In the genomic region with DNA sequence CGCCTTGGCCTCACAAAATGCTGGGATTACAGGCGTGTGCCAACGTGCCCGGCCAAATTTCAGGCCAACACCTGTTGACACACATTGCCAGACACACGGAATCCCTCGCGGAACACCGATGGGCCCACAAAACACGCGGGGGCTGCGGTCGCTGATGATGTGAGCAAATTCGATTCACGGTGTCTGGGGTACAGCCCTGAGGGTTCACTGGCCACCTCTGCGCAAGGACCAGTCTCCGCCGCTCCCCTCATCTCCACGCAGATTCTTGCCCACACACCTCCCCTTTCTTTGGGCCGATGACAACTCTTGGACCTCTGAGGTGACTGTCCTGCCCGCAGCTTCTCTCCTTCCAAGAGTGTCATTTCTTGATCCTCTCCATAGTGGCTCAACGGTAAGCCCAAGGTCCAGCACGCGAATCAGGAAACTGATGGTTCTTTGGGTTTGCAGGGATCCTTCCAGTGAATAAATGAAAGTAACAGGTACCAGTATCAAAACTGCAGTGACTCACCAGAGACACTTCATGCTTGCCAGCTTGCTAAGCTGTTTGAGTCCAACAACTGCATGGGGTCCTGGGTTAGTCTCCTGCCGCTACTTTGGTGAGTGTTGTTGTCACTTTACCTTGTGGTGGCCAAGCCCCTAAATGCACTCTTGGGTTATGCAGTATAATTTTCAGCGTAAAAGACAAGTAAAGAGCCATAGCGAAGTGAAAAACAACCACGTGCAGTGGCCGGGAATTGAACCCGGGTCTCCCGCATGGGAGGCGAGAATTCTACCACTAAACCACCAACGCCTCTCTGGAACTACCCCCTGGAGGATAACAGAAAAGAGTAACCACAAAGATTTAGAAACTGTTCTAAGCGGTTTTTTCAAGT, we compare ENCODE assay signal across 8 cellular contexts. TPM values are rescaled to one million over a fixed set of nuclear protein-coding genes. Genes with fewer than 3 reads are reported as not detected.
A peak's percentile ranks its signal among the peaks of the same experiment; 100 is the strongest.
DNase-seq lines count a peak whose midpoint lies in the region; ATAC-seq, FAIRE-seq and TF ChIP-seq lines count a peak whose summit lies in the region.

No MANE protein-coding gene starts in this region.

- intact Hi-C loops in kidney (cut with DNase I), result no loop called here

- H3K4me1 ChIP-seq in NT2/D1 (ENCODE audit: insufficient read depth, insufficient read length) (no peaks in the 10 kb centered on the region), kidney (ENCODE audit: control insufficient read depth in 1 of 2, insufficient read depth in 1 of 2, low read depth in 1 of 2, low read length in 2 of 2) (no peaks in the 10 kb centered on the region), Peyer's patch (no peaks in the 10 kb centered on the region)

- peaks cover 32% of the 10 kb centered on the region for H3K27me3 Mint-ChIP-seq in activated naive CD8-positive, alpha-beta T cell treated with anti-CD3 and anti-CD28 coated beads, Interleukin-2, amount 50 U/mL, for 24 hours

- H3K36me3 Mint-ChIP-seq in activated naive CD8-positive, alpha-beta T cell treated with anti-CD3 and anti-CD28 coated beads, Interleukin-2, amount 50 U/mL, for 24 hours (ENCODE audit: low read depth), result peaks cover 5% of the 10 kb centered on the region

- no peaks in the 10 kb centered on the region for H3K9me3 Mint-ChIP-seq in activated naive CD8-positive, alpha-beta T cell treated with anti-CD3 and anti-CD28 coated beads, Interleukin-2, amount 50 U/mL, for 24 hours

- no peak for TF ChIP-seq POLR2A in Peyer's patch (IDR thresholded peaks at IDR 0.05)

- TF ChIP-seq CTCF in kidney (IDR thresholded peaks at IDR 0.05; ENCODE audit: borderline replicate concordance, extremely low read depth, insufficient read depth) (no peak), Peyer's patch (IDR thresholded peaks at IDR 0.05) (no peak)

- H3K4me3 Mint-ChIP-seq in activated naive CD8-positive, alpha-beta T cell treated with anti-CD3 and anti-CD28 coated beads, Interleukin-2, amount 50 U/mL, for 24 hours, result peak overlapping the region; percentile 75

- H3K27me3 ChIP-seq in NT2/D1 (ENCODE audit: insufficient read depth, insufficient read length) (no peaks in the 10 kb centered on the region), Peyer's patch (no peaks in the 10 kb centered on the region)

- DNase-seq in AML-193 (lab: John Stamatoyannopoulos, UW) (peak; percentile 63 to 69), NT2/D1 (ENCODE audit: low read depth, low spot score) (peak; percentile 2), kidney (peak; percentile 36), Peyer's patch (no peak)
- peak; percentile 72 for DNase-seq in activated naive CD8-positive, alpha-beta T cell treated with anti-CD3 and anti-CD28 coated beads, Interleukin-2, amount 50 U/mL, for 24 hours
- DNase-seq in stimulated activated naive CD8-positive, alpha-beta T cell treated with anti-CD3 and anti-CD28 coated beads, Interleukin-15, Interleukin-2, amounts not matched to agents 100 U/mL and 50 U/mL, for 24 hours, result peak; percentile 73

- H3K9ac ChIP-seq in NT2/D1 (ENCODE audit: insufficient read length, low read depth) (no peak overlapping the region), kidney (ENCODE audit: low read length in 2 of 2) (no peak overlapping the region)

- H3K36me3 ChIP-seq in NT2/D1 (ENCODE audit: insufficient read depth, insufficient read length, low read length) (no peaks in the 10 kb centered on the region), kidney (ENCODE audit: control insufficient read depth in 1 of 2, insufficient read depth in 2 of 2, low read length in 2 of 2) (no peaks in the 10 kb centered on the region), Peyer's patch (no peaks in the 10 kb centered on the region)

- no peak overlapping the region for H3K27ac ChIP-seq in kidney (ENCODE audit: low read depth in 2 of 2, low read length in 2 of 2)
- H3K27ac ChIP-seq in Peyer's patch, result no peak overlapping the region

- ATAC-seq in GM18907 (IDR thresholded peaks at IDR 0.05; ENCODE audit: unreplicated experiment) (peak; percentile 36), GM18517 (IDR thresholded peaks at IDR 0.05; ENCODE audit: unreplicated experiment) (no peak)
- ATAC-seq in activated naive CD8-positive, alpha-beta T cell treated with anti-CD3 and anti-CD28 coated beads, Interleukin-2, amount 50 U/mL, for 24 hours, result peak; percentile 100
- ATAC-seq in stimulated activated naive CD8-positive, alpha-beta T cell treated with anti-CD3 and anti-CD28 coated beads, Interleukin-15, Interleukin-2, amounts not matched to agents 100 U/mL and 50 U/mL, for 24 hours, result peak; percentile 99

- H3K4me3 ChIP-seq in NT2/D1 (ENCODE audit: insufficient read length, low read depth) (no peak overlapping the region), kidney (ENCODE audit: low read length in 2 of 2) (no peak overlapping the region), Peyer's patch (no peak overlapping the region)

- no peak for FAIRE-seq in kidney (lab: Jason Lieb, UNC)

- H3K4me1 Mint-ChIP-seq in activated naive CD8-positive, alpha-beta T cell treated with anti-CD3 and anti-CD28 coated beads, Interleukin-2, amount 50 U/mL, for 24 hours, result peaks cover 27% of the 10 kb centered on the region

- no peaks in the 10 kb centered on the region for H3K9me3 ChIP-seq in NT2/D1 (ENCODE audit: insufficient read depth, low read length)
- no peaks in the 10 kb centered on the region for H3K9me3 ChIP-seq in kidney (ENCODE audit: control insufficient read depth in 1 of 2, low read length in 2 of 2)
- no peaks in the 10 kb centered on the region for H3K9me3 ChIP-seq in Peyer's patch

- H3K27ac Mint-ChIP-seq in activated naive CD8-positive, alpha-beta T cell treated with anti-CD3 and anti-CD28 coated beads, Interleukin-2, amount 50 U/mL, for 24 hours, result peak overlapping the region; percentile 96

RNA-seq across cellular contexts. Expression of a gene that starts 11.0 kb away (rescaled TPM):
- total RNA-seq in kidney, result 8,605 TPM
- 26.8 TPM for polyA plus RNA-seq in kidney (ENCODE audit: insufficient read depth, low read depth, low replicate concordance)
- under 1 TPM; under 0.01 TPM for total RNA-seq in Peyer's patch

Comparison
In these comparisons a context has a peak if more than half of its experiments do, and no peak if none do; other contexts are left out.
1. DNase-seq: peak in AML-193 (2 of 2), NT2/D1 (single experiment), activated naive CD8-positive, alpha-beta T cell treated with anti-CD3 and anti-CD28 coated beads, Interleukin-2, amount 50 U/mL, for 24 hours (single experiment), kidney (single experiment) and stimulated activated naive CD8-positive, alpha-beta T cell treated with anti-CD3 and anti-CD28 coated beads, Interleukin-15, Interleukin-2, amounts not matched to agents 100 U/mL and 50 U/mL, for 24 hours (single experiment); none in Peyer's patch (0 of 3).
2. RNA of a gene that starts 11.0 kb away (total RNA-seq): 8,605 TPM in kidney (single experiment); under 0.01 TPM in Peyer's patch; every median in the first group is over 1,000 times any median in the second.